ENCODE assay signal across 21 cellular contexts in genomic region chr5:176651472-176651980, GRCh38. TPM values are rescaled to one million over a fixed set of nuclear protein-coding genes. Genes with fewer than 3 reads are reported as not detected.
"Had no signal": no experiment of that assay in that cellular context is flagged by ENCODE, and none has a peak within 500 bp of the region (broad histone marks: within the 10 kb centered on the region; RNA-seq: fewer than 3 reads in every experiment).

No MANE protein-coding gene starts in this region.

- H3K27ac ChIP-seq: brain microvascular endothelial cell, colonic mucosa, spleen, tibial artery, VCaP had no signal

- H3K27me3 ChIP-seq: brain microvascular endothelial cell, colonic mucosa, spleen, tibial artery had no signal

- H3K9me3 ChIP-seq: colonic mucosa, spleen, tibial artery had no signal

- H3K4me3 Mint-ChIP-seq: activated naive CD4-positive, alpha-beta T cell treated with anti-CD3 and anti-CD28 coated beads, Interleukin-2, amount 10 ng/mL, durations not matched to agents 7 days and 5 days; activated naive CD8-positive, alpha-beta T cell treated with anti-CD3 and anti-CD28 coated beads, Interleukin-2, amount 50 U/mL, for 24 hours; activated T-cell treated with anti-CD3 and anti-CD28 coated beads, Interleukin-2, amount 50 U/mL, for 4 hours; stimulated activated memory B cell treated with anti-CD40 and anti-IgM and Interleukin-4, amounts not matched to agents 10 μg/mL and 1 μg/mL and 100 μg/mL, for 72 hours had no signal

- DNase-seq: activated CD4-positive, alpha-beta T cell treated with anti-CD3 and anti-CD28 coated beads, Interleukin-2, amount 50 U/mL, for 1 hour; activated CD4-positive, CD25-positive, alpha-beta regulatory T cell treated with anti-CD3 and anti-CD28 coated beads, Interleukin-2, amount 50 U/mL, for 72 hours; activated CD8-positive, alpha-beta memory T cell treated with anti-CD3 and anti-CD28 coated beads, Interleukin-2, amount 50 U/mL, for 4 hours; activated naive CD4-positive, alpha-beta T cell treated with anti-CD3 and anti-CD28 coated beads, Interleukin-2, amount 10 ng/mL, durations not matched to agents 7 days and 5 days; activated naive CD8-positive, alpha-beta T cell treated with anti-CD3 and anti-CD28 coated beads, Interleukin-2, amount 50 U/mL, for 24 hours; activated T-cell treated with anti-CD3 and anti-CD28 coated beads, Interleukin-2, amount 50 U/mL, for 4 hours; aorta; brain microvascular endothelial cell; central memory CD4-positive, alpha-beta T cell; colonic mucosa; foreskin melanocyte; islet precursor cell; left colon; spleen; stimulated activated CD4-positive, alpha-beta T cell treated with anti-CD3 and anti-CD28 coated beads, Interleukin-4, amount 100 ng/mL, for 4 hours; tibial artery had no signal

- H3K9me3 Mint-ChIP-seq: activated naive CD4-positive, alpha-beta T cell treated with anti-CD3 and anti-CD28 coated beads, Interleukin-2, amount 10 ng/mL, durations not matched to agents 7 days and 5 days; activated naive CD8-positive, alpha-beta T cell treated with anti-CD3 and anti-CD28 coated beads, Interleukin-2, amount 50 U/mL, for 24 hours; activated T-cell treated with anti-CD3 and anti-CD28 coated beads, Interleukin-2, amount 50 U/mL, for 4 hours; nephron; stimulated activated memory B cell treated with anti-CD40 and anti-IgM and Interleukin-4, amounts not matched to agents 10 μg/mL and 1 μg/mL and 100 μg/mL, for 72 hours had no signal

- H3K4me3 ChIP-seq: colonic mucosa, lung, spleen, tibial artery had no signal

- H3K27me3 Mint-ChIP-seq: activated naive CD4-positive, alpha-beta T cell treated with anti-CD3 and anti-CD28 coated beads, Interleukin-2, amount 10 ng/mL, durations not matched to agents 7 days and 5 days; stimulated activated memory B cell treated with anti-CD40 and anti-IgM and Interleukin-4, amounts not matched to agents 10 μg/mL and 1 μg/mL and 100 μg/mL, for 72 hours had no signal

- ATAC-seq: activated naive CD8-positive, alpha-beta T cell treated with anti-CD3 and anti-CD28 coated beads, Interleukin-2, amount 50 U/mL, for 24 hours; activated T-cell treated with anti-CD3 and anti-CD28 coated beads, Interleukin-2, amount 50 U/mL, for 4 hours; left colon; stimulated activated memory B cell treated with anti-CD40 and anti-IgM and Interleukin-4, amounts not matched to agents 10 μg/mL and 1 μg/mL and 100 μg/mL, for 72 hours had no signal

- H3K27ac Mint-ChIP-seq: activated naive CD4-positive, alpha-beta T cell treated with anti-CD3 and anti-CD28 coated beads, Interleukin-2, amount 10 ng/mL, durations not matched to agents 7 days and 5 days; activated naive CD8-positive, alpha-beta T cell treated with anti-CD3 and anti-CD28 coated beads, Interleukin-2, amount 50 U/mL, for 24 hours; nephron had no signal

- H3K36me3 ChIP-seq: colonic mucosa had no signal

RNA-seq across cellular contexts. Expression of gene EIF4E1B, which starts 21.1 kb away (rescaled TPM):
- total RNA-seq: activated T-cell treated with anti-CD3 and anti-CD28 coated beads, Interleukin-2, amount 50 U/mL, for 4 hours; aorta; colonic mucosa; left colon; lung; renal cortical epithelial cell; spleen had no signal
- polyA plus RNA-seq: aorta, lung, spleen had no signal

RNA-seq across cellular contexts. Expression of gene SNCB, which starts 21.2 kb away (rescaled TPM):
- total RNA-seq: activated T-cell treated with anti-CD3 and anti-CD28 coated beads, Interleukin-2, amount 50 U/mL, for 4 hours; aorta; colonic mucosa; left colon; lung; renal cortical epithelial cell; spleen had no signal
- polyA plus RNA-seq: aorta had no signal
